Comparison of ENCODE assay signal across 8 cellular contexts in genomic region chr6:42745638-42746451, GRCh38. TPM values are rescaled to one million over a fixed set of nuclear protein-coding genes. Genes with fewer than 3 reads are reported as not detected.
DNase-seq lines count a peak whose midpoint lies in the region; TF ChIP-seq lines count a peak whose summit lies in the region.

Gene TBCC (minus strand): TSS chr6:42746103. CDS start chr6:42746073, 30 bp downstream.

- H3K9me3 ChIP-seq in neutrophil: no peaks in the 10 kb centered on the region

- peaks cover 12% of the 10 kb centered on the region for H3K36me3 Mint-ChIP-seq in HFFc6 (ENCODE audit: low read depth)

- peaks cover 39% of the 10 kb centered on the region for H3K4me1 Mint-ChIP-seq in HFFc6 (ENCODE audit: low read depth)

- DNase-seq in GM04504 (ENCODE audit: low read depth) (peak; percentile 98), HFFc6 (peak; percentile 98), NB4 (ENCODE audit: low read depth) (peak; percentile 99), SK-N-DZ (ENCODE audit: low spot score) (peak; percentile 98), germinal center (ENCODE audit: low spot score) (peak; percentile 99)
- peak; percentile 91 for DNase-seq in activated naive CD4-positive, alpha-beta T cell treated with anti-CD3 and anti-CD28 coated beads, Interleukin-2, amount 50 U/mL, for 16 hours

- no peak for TF ChIP-seq CTCF in HFFc6 (IDR thresholded peaks at IDR 0.05)
- no peak for TF ChIP-seq CTCF in NB4 (IDR thresholded peaks at IDR 0.05; ENCODE audit: low read depth, low read length)
- TF ChIP-seq CTCF in neutrophil (IDR thresholded peaks at IDR 0.05): peak; percentile 15
- TF ChIP-seq CTCF in subcutaneous adipose tissue (IDR thresholded peaks at IDR 0.05; ENCODE audit: low read depth): no peak

- H3K4me3 Mint-ChIP-seq in HFFc6: peak within 1 kb of the TSS; percentile 93

- peak within 1 kb of the TSS; percentile 99 for H3K4me3 ChIP-seq in NB4 (ENCODE audit: low read depth, low read length)
- peak within 1 kb of the TSS; percentile 97 to 100 for H3K4me3 ChIP-seq in neutrophil (ENCODE audit: low read depth in 1 of 2, low read length in 1 of 2)

- H3K27me3 Mint-ChIP-seq in HFFc6 (ENCODE audit: insufficient read depth): no peaks in the 10 kb centered on the region

- H3K4me1 ChIP-seq in neutrophil (ENCODE audit: control insufficient read depth in 1 of 2, insufficient read depth in 1 of 2, low read depth in 1 of 2, low read length in 1 of 2): peaks cover 29 to 30% of the 10 kb centered on the region in 2 experiments

- peak within 1 kb of the TSS; percentile 93 for H3K27ac Mint-ChIP-seq in HFFc6

- H3K36me3 ChIP-seq in neutrophil: no peaks in the 10 kb centered on the region

- no peaks in the 10 kb centered on the region for H3K9me3 Mint-ChIP-seq in HFFc6

- TF ChIP-seq POLR2A in NB4 (IDR thresholded peaks at IDR 0.05; ENCODE audit: extremely low read depth, insufficient read length): peak; percentile 91

- H3K27ac ChIP-seq in neutrophil: peak within 1 kb of the TSS; percentile 91

- H3K27me3 ChIP-seq in neutrophil: no peaks in the 10 kb centered on the region

RNA-seq across cellular contexts. Expression of gene TBCC, which starts in this region (rescaled TPM):
- total RNA-seq in HFFc6 (2021; fragmentation: NEBNext Ultra II Directional; extraction: Animal tissue kit (Norgen Biotek cat#: 25700)): 10 to 100 TPM; 20.6 to 25.2 (median 22.5) TPM
- 70.5 and 76.0 TPM in 2 replicates for polyA plus RNA-seq in SK-N-DZ (2014; cell fraction: cytosol; rRNA removed)
- 39.1 and 41.6 TPM in 2 replicates for polyA plus RNA-seq in SK-N-DZ (2014; cell fraction: nucleus; rRNA removed)
- total RNA-seq in subcutaneous adipose tissue: 10 to 100 TPM in 3 of 4 donors, 1 to 10 TPM in 1; 9.0 to 24.7 (median 20.4) TPM

Comparison
In these comparisons a context has a peak if more than half of its experiments do, and no peak if none do; other contexts are left out.
1. Peak in every context shown above with its lines: DNase-seq, H3K4me3 ChIP-seq and H3K27ac ChIP-seq.